20 cellular contexts compared by ENCODE assay signal in genomic region chr4:29240641-29241040, GRCh38.
DNase-seq lines count a peak whose midpoint lies in the region; ATAC-seq, FAIRE-seq and TF ChIP-seq lines count a peak whose summit lies in the region.
"Had no signal": no experiment of that assay in that cellular context is flagged by ENCODE, and none has a peak within 500 bp of the region (broad histone marks: within the 10 kb centered on the region; RNA-seq: fewer than 3 reads in every experiment).

No MANE protein-coding gene starts in this region.

- H3K4me1 ChIP-seq in IMR-90 (ENCODE audit: control insufficient read depth, insufficient read depth, low read length) (no peaks in the 10 kb centered on the region), pancreas (no peaks in the 10 kb centered on the region), mesendoderm (ENCODE audit: control insufficient read depth, low read depth, low read length) (no peaks in the 10 kb centered on the region)
- H3K4me1 ChIP-seq: Caco-2 had no signal

- H2BK5ac ChIP-seq in IMR-90 (ENCODE audit: low read depth, low read length, poor library complexity, severe bottlenecking), result no peak overlapping the region
- H2BK5ac ChIP-seq in mesendoderm (ENCODE audit: low read length), result no peak overlapping the region

- H4K8ac ChIP-seq in IMR-90 (ENCODE audit: low read depth in 2 of 2, low read length in 2 of 2), result no peak overlapping the region
- H4K8ac ChIP-seq in mesendoderm (ENCODE audit: low read depth, low read length), result no peak overlapping the region

- H3K4me2 ChIP-seq in IMR-90 (ENCODE audit: low read depth, low read length), result no peak overlapping the region
- no peak overlapping the region for H3K4me2 ChIP-seq in mesendoderm (ENCODE audit: low read length)
- H3K4me2 ChIP-seq: GM23338, KMS-11 had no signal

- H3K14ac ChIP-seq in IMR-90 (replicated peaks; ENCODE audit: low read depth, low read length), result no peak overlapping the region

- no peaks in the 10 kb centered on the region for H3K36me3 ChIP-seq in IMR-90 (ENCODE audit: control insufficient read depth, insufficient read depth, low read length)
- no peaks in the 10 kb centered on the region for H3K36me3 ChIP-seq in pancreas
- H3K36me3 ChIP-seq in mesendoderm (ENCODE audit: control insufficient read depth, insufficient read depth, low read length), result no peaks in the 10 kb centered on the region

- H4K91ac ChIP-seq in IMR-90 (ENCODE audit: insufficient read depth, low read depth, low read length), result no peak overlapping the region

- no peak overlapping the region for H2AK9ac ChIP-seq in IMR-90 (replicated peaks; ENCODE audit: low read depth, low read length, poor library complexity)

- H3K18ac ChIP-seq in IMR-90 (ENCODE audit: low read depth, low read length) (no peak overlapping the region), mesendoderm (ENCODE audit: low read length) (no peak overlapping the region)

- H3K79me1 ChIP-seq in IMR-90 (ENCODE audit: low read depth in 1 of 2, low read length in 2 of 2) (no peaks in the 10 kb centered on the region), mesendoderm (ENCODE audit: low read length) (no peaks in the 10 kb centered on the region)

- ATAC-seq in IMR-90 (ENCODE audit: low read depth), result no peak
- ATAC-seq in pancreas, result no peak
- ATAC-seq: GM23338, HCT116 had no signal

- intact Hi-C loops in IMR-90 (cut with micrococcal nuclease) (no loop called here), pancreas (cut with DNase I) (no loop called here)

- no peak overlapping the region for H3K56ac ChIP-seq in IMR-90 (ENCODE audit: extremely low read depth, insufficient read depth, low read length)
- H3K56ac ChIP-seq in mesendoderm (ENCODE audit: low read length), result no peak overlapping the region

- H3K79me2 ChIP-seq in mesendoderm (ENCODE audit: control insufficient read depth, insufficient read depth, low read length), result no peaks in the 10 kb centered on the region

- no peak for TF ChIP-seq RAD21 in IMR-90 (IDR thresholded peaks at IDR 0.05; ENCODE audit: low read length)

- H2AK5ac ChIP-seq in IMR-90 (ENCODE audit: low read depth, low read length) (no peak overlapping the region), mesendoderm (ENCODE audit: low read length) (no peak overlapping the region)

- CTCF ChIA-PET in IMR-90 (lab: Yijun Ruan, JAX), result no interaction called here

- H2BK120ac ChIP-seq in IMR-90 (ENCODE audit: low read depth, low read length) (no peak overlapping the region), mesendoderm (ENCODE audit: low read depth, low read length) (no peak overlapping the region)

- H3K23ac ChIP-seq in IMR-90 (ENCODE audit: low read depth, low read length) (no peak overlapping the region), mesendoderm (ENCODE audit: low read length) (no peak overlapping the region)

- no peak overlapping the region for H3K4me3 ChIP-seq in IMR-90 (ENCODE audit: insufficient read depth, low read depth, low read length)
- no peak overlapping the region for H3K4me3 ChIP-seq in pancreas
- no peak overlapping the region for H3K4me3 ChIP-seq in mesendoderm (ENCODE audit: low read length)
- H3K4me3 ChIP-seq: GM23338 had no signal

- no peaks in the 10 kb centered on the region for H4K20me1 ChIP-seq in IMR-90 (ENCODE audit: insufficient read depth, low read length)

- dilution Hi-C loops in IMR-90 (cut with HindIII; ENCODE audit: low sequenced_read_pairs, unreplicated experiment), result no loop called here

- peak; percentile 96 for FAIRE-seq in A204.1 (lab: Jason Lieb, UNC)
- peak; percentile 97 for FAIRE-seq in colon (lab: Jason Lieb, UNC)
- FAIRE-seq in pancreas (lab: Jason Lieb, UNC), result peak; percentile 90
- FAIRE-seq: D721Med, HTR-8/SVneo had no signal

- H3K9me3 ChIP-seq in IMR-90 (ENCODE audit: control insufficient read depth, insufficient read depth, low read length) (no peaks in the 10 kb centered on the region), pancreas (no peaks in the 10 kb centered on the region)
- H3K9me3 ChIP-seq: Caco-2 had no signal

- H2BK20ac ChIP-seq in IMR-90 (ENCODE audit: low read depth, low read length), result no peak overlapping the region

- TF ChIP-seq CTCF in IMR-90 (conservative IDR thresholded peaks at IDR 0.05; ENCODE audit: low read depth, low read length) (no peak), pancreas (IDR thresholded peaks at IDR 0.05) (no peak)

- DNase-seq in IMR-90 (no peak), pancreas (no peak), ACHN (no peak), substantia nigra (lab: John Stamatoyannopoulos, UW) (no peak), mesendoderm (no peak)
- DNase-seq: 8988T; AML-193; Caco-2; CD4-positive, alpha-beta T cell; GDM1; H7; HFFc6 had no signal

- H3K27me3 ChIP-seq in IMR-90 (ENCODE audit: control insufficient read depth, insufficient read depth, low read length) (no peaks in the 10 kb centered on the region), pancreas (no peaks in the 10 kb centered on the region), mesendoderm (ENCODE audit: insufficient read depth, low read length, poor library complexity) (no peaks in the 10 kb centered on the region)

- H4K5ac ChIP-seq in IMR-90 (ENCODE audit: low read depth, low read length) (no peak overlapping the region), mesendoderm (ENCODE audit: low read length) (no peak overlapping the region)

- TF ChIP-seq POLR2A in IMR-90 (IDR thresholded peaks at IDR 0.05; ENCODE audit: low read depth, low read length), result no peak

- POLR2A ChIA-PET in IMR-90 (lab: Charles Lee; ENCODE audit: unreplicated experiment), result no interaction called here

- no TSS peak for BruUV-seq in IMR-90 (replicated peaks; lab: Mats Ljungman, UMichigan)

- no peaks in the 10 kb centered on the region for H3K9me1 ChIP-seq in IMR-90 (ENCODE audit: insufficient read depth, low read length)

- H2BK15ac ChIP-seq in IMR-90 (ENCODE audit: low read depth, low read length) (no peak overlapping the region), mesendoderm (replicated peaks; ENCODE audit: low read depth) (no peak overlapping the region)

- no peak overlapping the region for H2AFZ ChIP-seq in IMR-90 (replicated peaks; ENCODE audit: low read length, poor library complexity)
- H2AFZ ChIP-seq: GM23338 had no signal

- H3K27ac ChIP-seq in IMR-90 (ENCODE audit: insufficient read depth, low read length) (no peak overlapping the region), pancreas (no peak overlapping the region), substantia nigra (ENCODE audit: low read depth, low read length, poor library complexity, severe bottlenecking) (no peak overlapping the region), mesendoderm (ENCODE audit: low read depth, low read length) (no peak overlapping the region)
- H3K27ac ChIP-seq: C4-2B, KMS-11 had no signal

- in situ Hi-C loops in IMR-90 (cut with MboI; ENCODE audit: low sequenced_read_pairs) (no loop called here), ACHN (cut with HindIII; ENCODE audit: low pct_ligation_motif_present, low pct_unique_long_range_greater_than_20kb, low sequenced_read_pairs) (no loop called here)

- H3K4ac ChIP-seq in IMR-90 (ENCODE audit: low read depth, low read length), result no peak overlapping the region
- H3K4ac ChIP-seq in mesendoderm (ENCODE audit: low read depth, low read length), result no peak overlapping the region

- H3K9ac ChIP-seq in IMR-90 (ENCODE audit: low read depth, low read length), result no peak overlapping the region
- no peak overlapping the region for H3K9ac ChIP-seq in mesendoderm (ENCODE audit: low read length)
- H3K9ac ChIP-seq: KMS-11 had no signal

TF ChIP-seq in IMR-90, 13 proteins besides CTCF, POLR2A, EP300 and RAD21:
- TF ChIP-seq RFX5 (IDR thresholded peaks at IDR 0.05; ENCODE audit: low read depth, low read length) (no peak), CEBPB (IDR thresholded peaks at IDR 0.05; ENCODE audit: low read depth, low read length) (no peak), FOS (IDR thresholded peaks at IDR 0.05; ENCODE audit: low read depth, low read length) (no peak), MAFK (IDR thresholded peaks at IDR 0.05; ENCODE audit: low read depth, low read length) (peak; percentile 79), MXI1 (IDR thresholded peaks at IDR 0.05; ENCODE audit: borderline replicate concordance, low read depth, low read length) (no peak), SMC3 (IDR thresholded peaks at IDR 0.05; ENCODE audit: low read depth, low read length) (no peak), CHD1 (IDR thresholded peaks at IDR 0.05; ENCODE audit: low read depth, low read length) (no peak), NFE2L2 (IDR thresholded peaks at IDR 0.05; ENCODE audit: low read depth, low read length) (no peak)
